Comparison of ENCODE assay signal across 28 cellular contexts in the genomic region with DNA sequence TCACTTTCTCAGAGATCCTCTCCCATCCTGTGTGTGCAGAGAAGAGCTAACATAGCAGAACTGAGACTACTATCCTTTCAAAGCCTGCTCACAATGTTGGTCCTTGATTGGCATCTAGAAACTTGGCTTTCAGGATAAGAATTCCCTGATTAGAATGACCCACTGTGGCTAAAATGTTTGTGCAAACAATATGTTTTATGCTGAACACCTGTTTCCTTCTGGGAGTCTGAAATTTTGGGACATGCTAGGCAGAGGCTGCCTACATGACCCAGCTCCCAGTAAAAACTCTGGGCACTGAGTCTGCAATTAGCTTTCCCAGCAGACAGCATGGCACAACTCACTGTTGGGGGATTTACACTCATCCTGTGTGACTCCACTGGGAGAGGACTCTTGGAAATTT.
DNase-seq lines count a peak whose midpoint lies in the region; ATAC-seq, FAIRE-seq and TF ChIP-seq lines count a peak whose summit lies in the region.
"Had no signal": no experiment of that assay in that cellular context is flagged by ENCODE, and none has a peak within 500 bp of the region (broad histone marks: within the 10 kb centered on the region; RNA-seq: fewer than 3 reads in every experiment).

No MANE protein-coding gene starts in this region.

- H3K4me1 ChIP-seq in A549 (peaks cover 48% of the 10 kb centered on the region), foreskin keratinocyte (peaks cover 30% of the 10 kb centered on the region)
- H3K4me1 ChIP-seq: parathyroid adenoma, upper lobe of left lung had no signal

- H3K27ac ChIP-seq in A549 = peak overlapping the region; percentile 65 to 69
- H3K27ac ChIP-seq in foreskin keratinocyte = no peak overlapping the region
- H3K27ac ChIP-seq: parathyroid adenoma, upper lobe of left lung had no signal

- no peak for TF ChIP-seq CTCF in A549 (IDR thresholded peaks at IDR 0.05)
- TF ChIP-seq CTCF in HFFc6 (IDR thresholded peaks at IDR 0.05) = no peak
- no peak for TF ChIP-seq CTCF in foreskin keratinocyte (conservative IDR thresholded peaks at IDR 0.05)

- no peaks in the 10 kb centered on the region for H3K36me3 Mint-ChIP-seq in HFFc6 (ENCODE audit: low read depth)
- H3K36me3 Mint-ChIP-seq: CD8-positive, alpha-beta T cell; stimulated activated naive B cell treated with anti-CD40 and anti-IgM and Interleukin-4, amounts not matched to agents 10 μg/mL and 1 μg/mL and 100 μg/mL, for 72 hours; T-cell had no signal

- H3K9me3 ChIP-seq in A549 = no peaks in the 10 kb centered on the region
- H3K9me3 ChIP-seq: upper lobe of left lung had no signal

- no peak for TF ChIP-seq POLR2A in A549 (IDR thresholded peaks at IDR 0.05; ENCODE audit: low read length)

- peak overlapping the region; percentile 70 for H3K27ac Mint-ChIP-seq in HFFc6
- H3K27ac Mint-ChIP-seq: B cell; CD8-positive, alpha-beta T cell; dendritic cell treated with granulocyte-macrophage colony-stimulating factor and Interleukin-4, amounts not matched to agents 40 ng/mL and 50 ng/mL, for 4 days; nephron progenitor cell; stimulated activated naive B cell treated with anti-CD40 and anti-IgM and Interleukin-4, amounts not matched to agents 10 μg/mL and 1 μg/mL and 100 μg/mL, for 72 hours; T-cell had no signal

- ATAC-seq in A549 = peak in 1 of 2 experiments; percentile 31; a peak in 3 of 6 replicates
- ATAC-seq in SK-N-SH treated with all-trans-retinoic acid at 6 μM for 48 hours = peak; percentile 39
- ATAC-seq in foreskin keratinocyte = peak; percentile 2
- ATAC-seq: CD8-positive, alpha-beta T cell; Panc1; right cardiac atrium; T-cell had no signal

- no peaks in the 10 kb centered on the region for H3K27me3 ChIP-seq in foreskin keratinocyte
- H3K27me3 ChIP-seq: upper lobe of left lung had no signal

- FAIRE-seq in A549 (lab: Jason Lieb, UNC) = peak; percentile 67
- FAIRE-seq: islet of Langerhans had no signal

- H3K27me3 Mint-ChIP-seq in HFFc6 (ENCODE audit: insufficient read depth) = no peaks in the 10 kb centered on the region
- H3K27me3 Mint-ChIP-seq: dendritic cell treated with granulocyte-macrophage colony-stimulating factor and Interleukin-4, amounts not matched to agents 40 ng/mL and 50 ng/mL, for 4 days had no signal

- no peak overlapping the region for H3K4me3 ChIP-seq in A549
- H3K4me3 ChIP-seq: upper lobe of left lung had no signal

- TF ChIP-seq EP300 in A549 (IDR thresholded peaks at IDR 0.05) = no peak

- H3K4me3 Mint-ChIP-seq in HFFc6 = peak overlapping the region; percentile 39; the same call in 1 of the 2 replicates
- H3K4me3 Mint-ChIP-seq: B cell; CD8-positive, alpha-beta T cell; dendritic cell treated with granulocyte-macrophage colony-stimulating factor and Interleukin-4, amounts not matched to agents 40 ng/mL and 50 ng/mL, for 4 days; nephron progenitor cell; stimulated activated naive B cell treated with anti-CD40 and anti-IgM and Interleukin-4, amounts not matched to agents 10 μg/mL and 1 μg/mL and 100 μg/mL, for 72 hours; T-cell had no signal

- H3K9me3 Mint-ChIP-seq in HFFc6 = no peaks in the 10 kb centered on the region
- H3K9me3 Mint-ChIP-seq: CD8-positive, alpha-beta T cell; dendritic cell treated with granulocyte-macrophage colony-stimulating factor and Interleukin-4, amounts not matched to agents 40 ng/mL and 50 ng/mL, for 4 days; nephron progenitor cell; stimulated activated naive B cell treated with anti-CD40 and anti-IgM and Interleukin-4, amounts not matched to agents 10 μg/mL and 1 μg/mL and 100 μg/mL, for 72 hours; T-cell had no signal

- DNase-seq in A549 (ENCODE audit: low read depth in 1 of 2, low spot score in 1 of 2) (no peak), HFFc6 (no peak), foreskin keratinocyte (no peak), NOMO-1 treated with DMSO at 0.1 percent for 48 hours (lab: John Stamatoyannopoulos, UW; ENCODE audit: unreplicated experiment) (no peak), islet precursor cell (no peak), NCI-H1105 (lab: John Stamatoyannopoulos, UW) (no peak), KG1 (lab: John Stamatoyannopoulos, UW) (no peak)
- DNase-seq: activated CD4-positive, alpha-beta T cell treated with anti-CD3 and anti-CD28 coated beads, Interleukin-2, amount 50 U/mL, for 4 hours; activated CD4-positive, CD25-positive, alpha-beta regulatory T cell; activated naive CD4-positive, alpha-beta T cell treated with anti-CD3 and anti-CD28 coated beads, Interleukin-2, amount 50 U/mL, for 16 hours; CD8-positive, alpha-beta T cell; H7; KBM-7; NCI-H1417 treated with DMSO at 0.1 percent for 48 hours; nephron progenitor cell; NK-92 treated with Interleukin-12 subunit alpha and Interleukin-12 subunit beta, amount 100 ng/mL, for 24 hours; right cardiac atrium; SIG-M5; stimulated activated CD4-positive, alpha-beta T cell treated with anti-CD3 and anti-CD28 coated beads, Interleukin-4, amount 100 ng/mL, for 4 hours; stimulated activated naive B cell treated with anti-CD40 and anti-IgM and Interleukin-4, amounts not matched to agents 10 μg/mL and 1 μg/mL and 100 μg/mL, for 72 hours; T-cell; upper lobe of left lung had no signal

- CTCF ChIA-PET in A549 (lab: Yijun Ruan, JAX) = interaction anchor here (1.6 to 3.6 kb wide), 4 partner anchors 20 to 477 kb away, joined by 4 to 22 read pairs (median 6); no protein-coding TSS in a partner anchor

- POLR2A ChIA-PET in A549 (lab: Yijun Ruan, JAX) = no interaction called here

- no peak for TF ChIP-seq RAD21 in A549 (conservative IDR thresholded peaks at IDR 0.05 in 1 of 2, IDR thresholded peaks at IDR 0.05 in 1 of 2)

- peak overlapping the region; percentile 58 for H3K4me2 ChIP-seq in A549

- H3K4me1 Mint-ChIP-seq in HFFc6 (ENCODE audit: low read depth) = peaks cover 52% of the 10 kb centered on the region
- H3K4me1 Mint-ChIP-seq: B cell; nephron progenitor cell; stimulated activated naive B cell treated with anti-CD40 and anti-IgM and Interleukin-4, amounts not matched to agents 10 μg/mL and 1 μg/mL and 100 μg/mL, for 72 hours; T-cell had no signal

TF ChIP-seq in A549, 52 proteins besides CTCF, POLR2A, EP300 and RAD21 (continues in another document):
- TF ChIP-seq HOXB5 (CRISPR knock-in tag; IDR thresholded peaks at IDR 0.05) = no peak
- TF ChIP-seq, protein P1, sequence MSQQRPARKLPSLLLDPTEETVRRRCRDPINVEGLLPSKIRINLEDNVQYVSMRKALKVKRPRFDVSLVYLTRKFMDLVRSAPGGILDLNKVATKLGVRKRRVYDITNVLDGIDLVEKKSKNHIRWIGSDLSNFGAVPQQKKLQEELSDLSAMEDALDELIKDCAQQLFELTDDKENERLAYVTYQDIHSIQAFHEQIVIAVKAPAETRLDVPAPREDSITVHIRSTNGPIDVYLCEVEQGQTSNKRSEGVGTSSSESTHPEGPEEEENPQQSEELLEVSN (IDR thresholded peaks at IDR 0.05; ENCODE audit: borderline replicate concordance, low read depth) = no peak
- TF ChIP-seq ZFP36 (IDR thresholded peaks at IDR 0.05; ENCODE audit: borderline replicate concordance, partially characterized antibody) = no peak
- TF ChIP-seq EHMT2 (IDR thresholded peaks at IDR 0.05; ENCODE audit: low read depth) = no peak
- TF ChIP-seq TFCP2L1 (CRISPR knock-in tag; IDR thresholded peaks at IDR 0.05) = no peak
- TF ChIP-seq CHD4 (IDR thresholded peaks at IDR 0.05; ENCODE audit: borderline replicate concordance) = no peak
- TF ChIP-seq ZSCAN20 (CRISPR knock-in tag; IDR thresholded peaks at IDR 0.05) = no peak
- no peak for TF ChIP-seq ZC3H11A (IDR thresholded peaks at IDR 0.05)
- TF ChIP-seq ESRRA (IDR thresholded peaks at IDR 0.05; ENCODE audit: borderline replicate concordance, low read length) = no peak
- no peak for TF ChIP-seq NPAS2 (CRISPR knock-in tag; IDR thresholded peaks at IDR 0.05; ENCODE audit: borderline replicate concordance)

TF ChIP-seq in SK-N-SH treated with all-trans-retinoic acid at 6 μM for 48 hours, 23 proteins besides CTCF, POLR2A, EP300 and RAD21 (continues in another document):
- TF ChIP-seq BACH2 (CRISPR knock-in tag; IDR thresholded peaks at IDR 0.05; ENCODE audit: borderline replicate concordance) (no peak), PATZ1 (CRISPR knock-in tag; IDR thresholded peaks at IDR 0.05; ENCODE audit: borderline replicate concordance) (no peak)
- TF ChIP-seq, protein P2, sequence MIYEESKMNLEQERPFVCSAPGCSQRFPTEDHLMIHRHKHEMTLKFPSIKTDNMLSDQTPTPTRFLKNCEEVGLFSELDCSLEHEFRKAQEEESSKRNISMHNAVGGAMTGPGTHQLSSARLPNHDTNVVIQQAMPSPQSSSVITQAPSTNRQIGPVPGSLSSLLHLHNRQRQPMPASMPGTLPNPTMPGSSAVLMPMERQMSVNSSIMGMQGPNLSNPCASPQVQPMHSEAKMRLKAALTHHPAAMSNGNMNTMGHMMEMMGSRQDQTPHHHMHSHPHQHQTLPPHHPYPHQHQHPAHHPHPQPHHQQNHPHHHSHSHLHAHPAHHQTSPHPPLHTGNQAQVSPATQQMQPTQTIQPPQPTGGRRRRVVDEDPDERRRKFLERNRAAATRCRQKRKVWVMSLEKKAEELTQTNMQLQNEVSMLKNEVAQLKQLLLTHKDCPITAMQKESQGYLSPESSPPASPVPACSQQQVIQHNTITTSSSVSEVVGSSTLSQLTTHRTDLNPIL (CRISPR knock-in tag; IDR thresholded peaks at IDR 0.05; ENCODE audit: low read depth) = no peak
